2 cellular contexts compared by ENCODE assay signal in the genomic region with DNA sequence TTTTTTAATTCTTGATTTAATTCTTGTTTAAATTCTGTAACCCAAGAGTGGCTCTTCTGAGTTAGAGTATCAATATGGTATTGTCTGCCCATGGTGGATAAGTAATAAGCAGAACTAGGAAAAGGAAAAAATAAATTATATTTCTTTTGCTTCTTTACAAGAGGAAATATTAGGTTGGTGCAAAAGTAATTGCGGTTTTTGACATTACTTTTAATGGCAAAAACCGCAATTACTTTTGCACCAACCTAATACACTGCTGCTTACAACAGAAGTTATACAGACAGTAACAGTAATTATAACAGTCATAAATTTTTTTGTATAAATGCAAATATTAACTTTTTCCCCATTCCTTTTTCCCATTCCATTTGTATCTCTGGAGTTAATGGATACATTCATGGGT.
TF ChIP-seq lines count a peak whose summit lies in the region.

No MANE protein-coding gene starts in this region.

TF ChIP-seq in HepG2, 621 proteins besides CTCF, POLR2A, EP300 and RAD21 (continued from another document):
- TF ChIP-seq, protein P1, sequence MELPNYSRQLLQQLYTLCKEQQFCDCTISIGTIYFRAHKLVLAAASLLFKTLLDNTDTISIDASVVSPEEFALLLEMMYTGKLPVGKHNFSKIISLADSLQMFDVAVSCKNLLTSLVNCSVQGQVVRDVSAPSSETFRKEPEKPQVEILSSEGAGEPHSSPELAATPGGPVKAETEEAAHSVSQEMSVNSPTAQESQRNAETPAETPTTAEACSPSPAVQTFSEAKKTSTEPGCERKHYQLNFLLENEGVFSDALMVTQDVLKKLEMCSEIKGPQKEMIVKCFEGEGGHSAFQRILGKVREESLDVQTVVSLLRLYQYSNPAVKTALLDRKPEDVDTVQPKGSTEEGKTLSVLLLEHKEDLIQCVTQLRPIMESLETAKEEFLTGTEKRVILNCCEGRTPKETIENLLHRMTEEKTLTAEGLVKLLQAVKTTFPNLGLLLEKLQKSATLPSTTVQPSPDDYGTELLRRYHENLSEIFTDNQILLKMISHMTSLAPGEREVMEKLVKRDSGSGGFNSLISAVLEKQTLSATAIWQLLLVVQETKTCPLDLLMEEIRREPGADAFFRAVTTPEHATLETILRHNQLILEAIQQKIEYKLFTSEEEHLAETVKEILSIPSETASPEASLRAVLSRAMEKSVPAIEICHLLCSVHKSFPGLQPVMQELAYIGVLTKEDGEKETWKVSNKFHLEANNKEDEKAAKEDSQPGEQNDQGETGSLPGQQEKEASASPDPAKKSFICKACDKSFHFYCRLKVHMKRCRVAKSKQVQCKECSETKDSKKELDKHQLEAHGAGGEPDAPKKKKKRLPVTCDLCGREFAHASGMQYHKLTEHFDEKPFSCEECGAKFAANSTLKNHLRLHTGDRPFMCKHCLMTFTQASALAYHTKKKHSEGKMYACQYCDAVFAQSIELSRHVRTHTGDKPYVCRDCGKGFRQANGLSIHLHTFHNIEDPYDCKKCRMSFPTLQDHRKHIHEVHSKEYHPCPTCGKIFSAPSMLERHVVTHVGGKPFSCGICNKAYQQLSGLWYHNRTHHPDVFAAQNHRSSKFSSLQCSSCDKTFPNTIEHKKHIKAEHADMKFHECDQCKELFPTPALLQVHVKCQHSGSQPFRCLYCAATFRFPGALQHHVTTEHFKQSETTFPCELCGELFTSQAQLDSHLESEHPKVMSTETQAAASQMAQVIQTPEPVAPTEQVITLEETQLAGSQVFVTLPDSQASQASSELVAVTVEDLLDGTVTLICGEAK (IDR thresholded peaks at IDR 0.05), result peak; percentile 55; the same call in 1 of the 2 replicates
- TF ChIP-seq, protein P1 (CRISPR knock-in tag; IDR thresholded peaks at IDR 0.05), result no peak

TF ChIP-seq in K562, 482 proteins besides CTCF, POLR2A, EP300 and RAD21:
- TF ChIP-seq, protein P1 (IDR thresholded peaks at IDR 0.05), result peak; percentile 55; the same call in 1 of the 2 replicates
- TF ChIP-seq, protein P1 (CRISPR knock-in tag; IDR thresholded peaks at IDR 0.05), result no peak
- TF ChIP-seq, protein P2, sequence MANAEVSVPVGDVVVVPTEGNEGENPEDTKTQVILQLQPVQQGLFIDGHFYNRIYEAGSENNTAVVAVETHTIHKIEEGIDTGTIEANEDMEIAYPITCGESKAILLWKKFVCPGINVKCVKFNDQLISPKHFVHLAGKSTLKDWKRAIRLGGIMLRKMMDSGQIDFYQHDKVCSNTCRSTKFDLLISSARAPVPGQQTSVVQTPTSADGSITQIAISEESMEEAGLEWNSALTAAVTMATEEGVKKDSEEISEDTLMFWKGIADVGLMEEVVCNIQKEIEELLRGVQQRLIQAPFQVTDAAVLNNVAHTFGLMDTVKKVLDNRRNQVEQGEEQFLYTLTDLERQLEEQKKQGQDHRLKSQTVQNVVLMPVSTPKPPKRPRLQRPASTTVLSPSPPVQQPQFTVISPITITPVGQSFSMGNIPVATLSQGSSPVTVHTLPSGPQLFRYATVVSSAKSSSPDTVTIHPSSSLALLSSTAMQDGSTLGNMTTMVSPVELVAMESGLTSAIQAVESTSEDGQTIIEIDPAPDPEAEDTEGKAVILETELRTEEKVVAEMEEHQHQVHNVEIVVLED (CRISPR knock-in tag; IDR thresholded peaks at IDR 0.05), result no peak
- TF ChIP-seq, protein P3, sequence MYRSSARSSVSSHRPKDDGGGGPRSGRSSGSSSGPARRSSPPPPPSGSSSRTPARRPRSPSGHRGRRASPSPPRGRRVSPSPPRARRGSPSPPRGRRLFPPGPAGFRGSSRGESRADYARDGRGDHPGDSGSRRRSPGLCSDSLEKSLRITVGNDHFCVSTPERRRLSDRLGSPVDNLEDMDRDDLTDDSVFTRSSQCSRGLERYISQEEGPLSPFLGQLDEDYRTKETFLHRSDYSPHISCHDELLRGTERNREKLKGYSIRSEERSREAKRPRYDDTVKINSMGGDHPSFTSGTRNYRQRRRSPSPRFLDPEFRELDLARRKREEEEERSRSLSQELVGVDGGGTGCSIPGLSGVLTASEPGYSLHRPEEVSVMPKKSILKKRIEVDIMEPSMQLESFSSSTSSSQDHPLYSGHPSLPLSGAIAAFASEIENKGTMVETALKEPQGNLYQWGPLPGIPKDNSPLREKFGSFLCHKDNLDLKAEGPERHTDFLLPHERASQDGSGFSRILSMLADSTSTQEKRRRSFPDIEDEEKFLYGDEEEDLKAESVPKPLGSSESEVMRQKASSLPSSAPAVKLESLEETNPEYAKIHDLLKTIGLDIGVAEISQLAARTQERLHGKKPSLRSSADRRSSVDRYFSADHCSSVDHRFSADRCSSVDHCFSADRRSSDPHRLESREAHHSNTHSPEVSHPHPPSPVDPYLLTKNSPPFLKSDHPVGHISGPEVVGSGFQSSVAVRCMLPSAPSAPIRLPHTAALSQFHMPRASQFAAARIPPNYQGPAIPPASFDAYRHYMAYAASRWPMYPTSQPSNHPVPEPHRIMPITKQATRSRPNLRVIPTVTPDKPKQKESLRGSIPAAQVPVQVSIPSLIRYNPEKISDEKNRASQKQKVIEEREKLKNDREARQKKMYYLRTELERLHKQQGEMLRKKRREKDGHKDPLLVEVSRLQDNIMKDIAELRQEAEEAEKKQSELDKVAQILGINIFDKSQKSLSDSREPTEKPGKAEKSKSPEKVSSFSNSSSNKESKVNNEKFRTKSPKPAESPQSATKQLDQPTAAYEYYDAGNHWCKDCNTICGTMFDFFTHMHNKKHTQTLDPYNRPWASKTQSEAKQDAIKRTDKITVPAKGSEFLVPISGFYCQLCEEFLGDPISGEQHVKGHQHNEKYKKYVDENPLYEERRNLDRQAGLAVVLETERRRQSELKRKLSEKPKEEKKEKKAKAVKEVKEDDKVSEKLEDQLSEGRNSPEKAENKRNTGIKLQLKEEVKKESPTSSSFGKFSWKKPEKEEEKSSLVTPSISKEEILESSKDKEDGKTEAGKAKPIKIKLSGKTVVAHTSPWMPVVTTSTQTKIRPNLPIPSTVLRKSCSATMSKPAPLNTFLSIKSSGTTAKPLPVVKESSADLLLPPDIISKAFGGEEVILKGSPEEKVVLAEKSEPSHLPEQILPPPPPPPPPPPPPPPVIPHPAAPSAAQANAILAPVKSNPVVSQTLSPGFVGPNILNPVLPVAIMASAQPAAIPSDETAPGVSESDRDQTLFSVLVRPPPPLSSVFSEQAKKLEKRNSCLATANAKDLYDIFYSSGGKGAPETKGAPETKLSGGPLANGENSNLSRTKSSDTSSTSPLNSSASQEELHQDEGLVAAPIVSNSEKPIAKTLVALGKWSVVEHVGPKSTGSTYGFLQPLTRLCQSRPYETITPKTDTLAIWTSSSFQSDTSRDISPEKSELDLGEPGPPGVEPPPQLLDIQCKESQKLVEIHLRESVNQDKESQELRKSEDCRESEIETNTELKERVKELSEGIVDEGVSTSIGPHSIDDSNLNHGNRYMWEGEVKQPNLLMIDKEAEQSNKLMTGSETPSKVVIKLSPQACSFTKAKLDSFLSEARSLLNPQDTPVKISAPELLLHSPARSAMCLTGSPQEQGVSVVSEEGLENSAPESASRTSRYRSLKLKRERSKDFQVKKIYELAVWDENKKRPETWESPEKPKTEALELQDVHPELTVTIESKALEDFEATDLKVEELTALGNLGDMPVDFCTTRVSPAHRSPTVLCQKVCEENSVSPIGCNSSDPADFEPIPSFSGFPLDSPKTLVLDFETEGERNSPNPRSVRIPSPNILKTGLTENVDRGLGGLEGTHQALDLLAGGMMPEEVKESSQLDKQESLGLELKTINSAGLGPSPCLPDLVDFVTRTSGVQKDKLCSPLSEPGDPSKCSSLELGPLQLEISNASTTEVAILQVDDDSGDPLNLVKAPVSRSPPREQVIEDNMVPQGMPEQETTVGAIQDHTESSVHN (IDR thresholded peaks at IDR 0.05; ENCODE audit: borderline replicate concordance in 1 of 2, low read depth in 1 of 2), result no peak
